In the genomic region with DNA sequence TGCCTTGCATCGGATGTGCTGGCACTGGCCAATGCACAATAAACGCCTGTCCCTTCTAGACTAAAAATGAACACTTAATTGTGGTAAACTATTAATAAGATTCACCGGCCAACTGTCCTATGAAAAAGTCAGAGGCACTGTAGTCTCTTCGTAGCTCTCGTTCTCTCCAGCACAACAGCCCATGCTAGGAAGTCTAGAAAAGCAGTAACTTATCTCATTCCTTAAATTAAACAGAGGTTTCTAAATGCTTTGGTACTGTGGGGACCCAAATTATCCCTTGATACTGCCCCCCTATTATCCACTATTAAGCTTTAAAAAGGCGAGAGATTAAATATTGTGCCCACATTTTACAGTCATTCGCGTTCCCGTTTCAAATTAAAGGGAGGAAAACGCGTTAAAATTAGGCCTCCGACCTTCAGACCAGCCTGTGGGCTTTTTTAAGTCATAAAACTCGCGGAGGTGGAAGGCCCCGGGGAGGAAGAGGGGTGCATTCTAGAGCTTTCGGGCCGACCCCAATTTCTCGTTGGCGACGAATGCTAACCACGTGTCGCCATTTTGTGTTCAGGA, we compare ENCODE assay signal across 1 cellular context.
TF ChIP-seq lines count a peak whose summit lies in the region.

No MANE protein-coding gene starts in this region.

TF ChIP-seq in K562, 482 proteins besides CTCF, POLR2A, EP300 and RAD21 (continued from another document and continues in another):
- TF ChIP-seq HMGXB4 (CRISPR knock-in tag; IDR thresholded peaks at IDR 0.05): 0 out of 2 replicates have a peak, but pooled peaks have one; percentile 23
- no peak for TF ChIP-seq SRSF7 (optimal IDR thresholded peaks at IDR 0.05; ENCODE audit: low read depth, low read length)
- TF ChIP-seq FOSL1 (tag; conservative IDR thresholded peaks at IDR 0.05): no peak
- TF ChIP-seq TGIF2 (CRISPR knock-in tag; IDR thresholded peaks at IDR 0.05): no peak
- TF ChIP-seq MTF1 (CRISPR knock-in tag; IDR thresholded peaks at IDR 0.05; ENCODE audit: borderline replicate concordance): no peak
- peak in 1 of 2 experiments; percentile 78; a peak in 2 of 4 replicates for TF ChIP-seq TEAD1 (CRISPR knock-in tag; IDR thresholded peaks at IDR 0.05)
- TF ChIP-seq, protein P1, sequence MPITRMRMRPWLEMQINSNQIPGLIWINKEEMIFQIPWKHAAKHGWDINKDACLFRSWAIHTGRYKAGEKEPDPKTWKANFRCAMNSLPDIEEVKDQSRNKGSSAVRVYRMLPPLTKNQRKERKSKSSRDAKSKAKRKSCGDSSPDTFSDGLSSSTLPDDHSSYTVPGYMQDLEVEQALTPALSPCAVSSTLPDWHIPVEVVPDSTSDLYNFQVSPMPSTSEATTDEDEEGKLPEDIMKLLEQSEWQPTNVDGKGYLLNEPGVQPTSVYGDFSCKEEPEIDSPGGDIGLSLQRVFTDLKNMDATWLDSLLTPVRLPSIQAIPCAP (CRISPR knock-in tag; IDR thresholded peaks at IDR 0.05; ENCODE audit: borderline replicate concordance): no peak
- no peak for TF ChIP-seq ZNF280A (IDR thresholded peaks at IDR 0.05; ENCODE audit: low read depth, partially characterized antibody)
- TF ChIP-seq TAF1 (IDR thresholded peaks at IDR 0.05; ENCODE audit: control insufficient read depth, extremely low read depth, insufficient read depth, low read length, severe bottlenecking): no peak
- no peak for TF ChIP-seq HDAC2 (IDR thresholded peaks at IDR 0.05)
- TF ChIP-seq KDM2B (CRISPR knock-in tag; IDR thresholded peaks at IDR 0.05): no peak
- TF ChIP-seq, protein P2, sequence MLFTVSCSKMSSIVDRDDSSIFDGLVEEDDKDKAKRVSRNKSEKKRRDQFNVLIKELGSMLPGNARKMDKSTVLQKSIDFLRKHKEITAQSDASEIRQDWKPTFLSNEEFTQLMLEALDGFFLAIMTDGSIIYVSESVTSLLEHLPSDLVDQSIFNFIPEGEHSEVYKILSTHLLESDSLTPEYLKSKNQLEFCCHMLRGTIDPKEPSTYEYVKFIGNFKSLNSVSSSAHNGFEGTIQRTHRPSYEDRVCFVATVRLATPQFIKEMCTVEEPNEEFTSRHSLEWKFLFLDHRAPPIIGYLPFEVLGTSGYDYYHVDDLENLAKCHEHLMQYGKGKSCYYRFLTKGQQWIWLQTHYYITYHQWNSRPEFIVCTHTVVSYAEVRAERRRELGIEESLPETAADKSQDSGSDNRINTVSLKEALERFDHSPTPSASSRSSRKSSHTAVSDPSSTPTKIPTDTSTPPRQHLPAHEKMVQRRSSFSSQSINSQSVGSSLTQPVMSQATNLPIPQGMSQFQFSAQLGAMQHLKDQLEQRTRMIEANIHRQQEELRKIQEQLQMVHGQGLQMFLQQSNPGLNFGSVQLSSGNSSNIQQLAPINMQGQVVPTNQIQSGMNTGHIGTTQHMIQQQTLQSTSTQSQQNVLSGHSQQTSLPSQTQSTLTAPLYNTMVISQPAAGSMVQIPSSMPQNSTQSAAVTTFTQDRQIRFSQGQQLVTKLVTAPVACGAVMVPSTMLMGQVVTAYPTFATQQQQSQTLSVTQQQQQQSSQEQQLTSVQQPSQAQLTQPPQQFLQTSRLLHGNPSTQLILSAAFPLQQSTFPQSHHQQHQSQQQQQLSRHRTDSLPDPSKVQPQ (CRISPR knock-in tag; IDR thresholded peaks at IDR 0.05; ENCODE audit: borderline replicate concordance): no peak
- TF ChIP-seq DDX20 (tag; IDR thresholded peaks at IDR 0.05; ENCODE audit: low read depth): peak; percentile 63
- TF ChIP-seq SIRT6 (IDR thresholded peaks at IDR 0.05; ENCODE audit: low read depth, low read length): no peak
- 0 out of 2 replicates have a peak, but pooled peaks have one; percentile 88 for TF ChIP-seq POLR2H (tag; IDR thresholded peaks at IDR 0.05; ENCODE audit: low read depth)
- no peak for TF ChIP-seq SOX6 (IDR thresholded peaks at IDR 0.05)
- TF ChIP-seq DMBX1 (CRISPR knock-in tag; IDR thresholded peaks at IDR 0.05; ENCODE audit: borderline replicate concordance): peak; percentile 93; the same call in 1 of the 2 replicates
- TF ChIP-seq GATAD2A (IDR thresholded peaks at IDR 0.05): no peak
- no peak for TF ChIP-seq SMARCE1 (IDR thresholded peaks at IDR 0.05)
- TF ChIP-seq CBX8 (IDR thresholded peaks at IDR 0.05; ENCODE audit: borderline replicate concordance, extremely low read depth, low read depth, low read length, poor library complexity, severe bottlenecking): no peak
- TF ChIP-seq, protein P3, sequence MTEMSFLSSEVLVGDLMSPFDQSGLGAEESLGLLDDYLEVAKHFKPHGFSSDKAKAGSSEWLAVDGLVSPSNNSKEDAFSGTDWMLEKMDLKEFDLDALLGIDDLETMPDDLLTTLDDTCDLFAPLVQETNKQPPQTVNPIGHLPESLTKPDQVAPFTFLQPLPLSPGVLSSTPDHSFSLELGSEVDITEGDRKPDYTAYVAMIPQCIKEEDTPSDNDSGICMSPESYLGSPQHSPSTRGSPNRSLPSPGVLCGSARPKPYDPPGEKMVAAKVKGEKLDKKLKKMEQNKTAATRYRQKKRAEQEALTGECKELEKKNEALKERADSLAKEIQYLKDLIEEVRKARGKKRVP (CRISPR knock-in tag; IDR thresholded peaks at IDR 0.05): no peak
- 0 out of 4 replicates have a peak, but pooled peaks of 1 of the 2 experiments have one; percentile 4 for TF ChIP-seq ARNT (IDR thresholded peaks at IDR 0.05)
- TF ChIP-seq SMARCB1 (IDR thresholded peaks at IDR 0.05; ENCODE audit: insufficient read length, low read depth): no peak
- no peak for TF ChIP-seq DNMT1 (IDR thresholded peaks at IDR 0.05)
- no peak for TF ChIP-seq ZNF707 (CRISPR knock-in tag; conservative IDR thresholded peaks at IDR 0.05)
- TF ChIP-seq ZNF124 (CRISPR knock-in tag; IDR thresholded peaks at IDR 0.05): no peak
- no peak for TF ChIP-seq ZC3H11A (IDR thresholded peaks at IDR 0.05; ENCODE audit: low read depth, low read length)
- TF ChIP-seq, protein P4, sequence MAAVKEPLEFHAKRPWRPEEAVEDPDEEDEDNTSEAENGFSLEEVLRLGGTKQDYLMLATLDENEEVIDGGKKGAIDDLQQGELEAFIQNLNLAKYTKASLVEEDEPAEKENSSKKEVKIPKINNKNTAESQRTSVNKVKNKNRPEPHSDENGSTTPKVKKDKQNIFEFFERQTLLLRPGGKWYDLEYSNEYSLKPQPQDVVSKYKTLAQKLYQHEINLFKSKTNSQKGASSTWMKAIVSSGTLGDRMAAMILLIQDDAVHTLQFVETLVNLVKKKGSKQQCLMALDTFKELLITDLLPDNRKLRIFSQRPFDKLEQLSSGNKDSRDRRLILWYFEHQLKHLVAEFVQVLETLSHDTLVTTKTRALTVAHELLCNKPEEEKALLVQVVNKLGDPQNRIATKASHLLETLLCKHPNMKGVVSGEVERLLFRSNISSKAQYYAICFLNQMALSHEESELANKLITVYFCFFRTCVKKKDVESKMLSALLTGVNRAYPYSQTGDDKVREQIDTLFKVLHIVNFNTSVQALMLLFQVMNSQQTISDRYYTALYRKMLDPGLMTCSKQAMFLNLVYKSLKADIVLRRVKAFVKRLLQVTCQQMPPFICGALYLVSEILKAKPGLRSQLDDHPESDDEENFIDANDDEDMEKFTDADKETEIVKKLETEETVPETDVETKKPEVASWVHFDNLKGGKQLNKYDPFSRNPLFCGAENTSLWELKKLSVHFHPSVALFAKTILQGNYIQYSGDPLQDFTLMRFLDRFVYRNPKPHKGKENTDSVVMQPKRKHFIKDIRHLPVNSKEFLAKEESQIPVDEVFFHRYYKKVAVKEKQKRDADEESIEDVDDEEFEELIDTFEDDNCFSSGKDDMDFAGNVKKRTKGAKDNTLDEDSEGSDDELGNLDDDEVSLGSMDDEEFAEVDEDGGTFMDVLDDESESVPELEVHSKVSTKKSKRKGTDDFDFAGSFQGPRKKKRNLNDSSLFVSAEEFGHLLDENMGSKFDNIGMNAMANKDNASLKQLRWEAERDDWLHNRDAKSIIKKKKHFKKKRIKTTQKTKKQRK (IDR thresholded peaks at IDR 0.05; ENCODE audit: borderline replicate concordance, low read depth, low read length): no peak
- TF ChIP-seq TSC22D4 (tag; IDR thresholded peaks at IDR 0.05): no peak
- TF ChIP-seq TFAM (CRISPR knock-in tag; conservative IDR thresholded peaks at IDR 0.05): no peak
- TF ChIP-seq TAF7 (tag; IDR thresholded peaks at IDR 0.05): no peak
- TF ChIP-seq ZNF511 (CRISPR knock-in tag; IDR thresholded peaks at IDR 0.05): no peak
- TF ChIP-seq NEUROD1 (IDR thresholded peaks at IDR 0.05; ENCODE audit: borderline replicate concordance, low read depth, low read length, partially characterized antibody): no peak
- no peak; the same call in 1 of the 2 replicates for TF ChIP-seq MECOM (CRISPR knock-in tag; IDR thresholded peaks at IDR 0.05)
- TF ChIP-seq ZNF431 (CRISPR knock-in tag; IDR thresholded peaks at IDR 0.05): no peak
- TF ChIP-seq PRMT5 (CRISPR knock-in tag; IDR thresholded peaks at IDR 0.05): no peak
- TF ChIP-seq SPI1 (IDR thresholded peaks at IDR 0.05; ENCODE audit: borderline replicate concordance, low read depth, low read length): no peak
- no peak for TF ChIP-seq CREBBP (IDR thresholded peaks at IDR 0.05; ENCODE audit: low read depth, low read length)
- TF ChIP-seq ZNF282 (CRISPR knock-in tag; IDR thresholded peaks at IDR 0.05): no peak
- no peak for TF ChIP-seq ZNF253 (CRISPR knock-in tag; conservative IDR thresholded peaks at IDR 0.05)
- TF ChIP-seq, protein P5, sequence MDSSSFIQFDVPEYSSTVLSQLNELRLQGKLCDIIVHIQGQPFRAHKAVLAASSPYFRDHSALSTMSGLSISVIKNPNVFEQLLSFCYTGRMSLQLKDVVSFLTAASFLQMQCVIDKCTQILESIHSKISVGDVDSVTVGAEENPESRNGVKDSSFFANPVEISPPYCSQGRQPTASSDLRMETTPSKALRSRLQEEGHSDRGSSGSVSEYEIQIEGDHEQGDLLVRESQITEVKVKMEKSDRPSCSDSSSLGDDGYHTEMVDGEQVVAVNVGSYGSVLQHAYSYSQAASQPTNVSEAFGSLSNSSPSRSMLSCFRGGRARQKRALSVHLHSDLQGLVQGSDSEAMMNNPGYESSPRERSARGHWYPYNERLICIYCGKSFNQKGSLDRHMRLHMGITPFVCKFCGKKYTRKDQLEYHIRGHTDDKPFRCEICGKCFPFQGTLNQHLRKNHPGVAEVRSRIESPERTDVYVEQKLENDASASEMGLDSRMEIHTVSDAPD (CRISPR knock-in tag; IDR thresholded peaks at IDR 0.05): no peak
- TF ChIP-seq PYGO2 (tag; IDR thresholded peaks at IDR 0.05): peak; percentile 85
- TF ChIP-seq DEAF1 (CRISPR knock-in tag; IDR thresholded peaks at IDR 0.05): no peak
- TF ChIP-seq TAL1 (IDR thresholded peaks at IDR 0.05): no peak
- no peak for TF ChIP-seq NCOA6 (IDR thresholded peaks at IDR 0.05)
